Comparison of ENCODE assay signal across 14 cellular contexts in the genomic region with DNA sequence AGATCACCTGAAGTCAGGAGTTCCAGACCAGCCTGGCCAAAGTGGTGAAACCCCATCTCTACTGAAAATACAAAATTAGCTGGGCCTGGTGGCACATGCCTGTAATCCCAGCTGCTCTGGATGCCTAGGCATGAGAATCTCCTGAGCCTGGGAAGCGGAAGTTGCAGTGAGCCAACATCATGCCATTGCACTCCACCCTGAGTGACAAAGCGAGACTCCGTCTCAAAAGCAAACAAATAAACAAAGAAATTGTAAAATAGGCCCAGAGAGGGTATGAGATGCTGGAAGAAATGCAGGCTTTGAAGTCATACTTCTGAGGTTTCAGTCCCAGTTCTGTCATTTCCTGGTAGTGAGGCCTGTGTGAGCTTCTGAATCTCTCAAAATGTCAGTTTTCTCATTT. TPM values are rescaled to one million over a fixed set of nuclear protein-coding genes. Genes with fewer than 3 reads are reported as not detected.
DNase-seq lines count a peak whose midpoint lies in the region; ATAC-seq and TF ChIP-seq lines count a peak whose summit lies in the region.
"Had no signal": no experiment of that assay in that cellular context is flagged by ENCODE, and none has a peak within 500 bp of the region (broad histone marks: within the 10 kb centered on the region; RNA-seq: fewer than 3 reads in every experiment).

No MANE protein-coding gene starts in this region.

- H3K9ac ChIP-seq in Loucy (ENCODE audit: low read depth, low read length, poor library complexity, severe bottlenecking) = no peak overlapping the region

- H3K36me3 Mint-ChIP-seq in activated naive CD4-positive, alpha-beta T cell treated with anti-CD3 and anti-CD28 coated beads, Interleukin-2, amount 50 U/mL, for 24 hours = no peaks in the 10 kb centered on the region
- H3K36me3 Mint-ChIP-seq in activated T-helper 1 cell treated with anti-CD3 and anti-CD28 coated beads, Interleukin-12 subunit alpha, Interleukin-12 subunit beta, Interleukin-2, Interleukin-4 antibody, amounts not matched to agents 30 ng/mL and 10 ng/mL and 1 ng/mL, durations not matched to agents 14 hours and 24 hours and 36 hours (ENCODE audit: low read depth) = peaks cover 4% of the 10 kb centered on the region
- H3K36me3 Mint-ChIP-seq in glutamatergic neuron (ENCODE audit: unreplicated experiment) = no peaks in the 10 kb centered on the region

- no peaks in the 10 kb centered on the region for H3K9me2 ChIP-seq in Loucy (replicated peaks; ENCODE audit: low read depth, low read length)

- intact Hi-C loops in activated T-helper 1 cell treated with anti-CD3 and anti-CD28 coated beads, Interleukin-12 subunit alpha, Interleukin-12 subunit beta, Interleukin-2, Interleukin-4 antibody, amounts not matched to agents 30 ng/mL and 10 ng/mL and 1 ng/mL, durations not matched to agents 14 hours and 24 hours and 36 hours (cut with micrococcal nuclease) = loop anchor here (1.0 kb wide), 1 partner anchor 25 kb away; a partner anchor contains a TSS
- intact Hi-C loops in stomach (cut with DNase I; ENCODE audit: low total_unique reads) = no loop called here

- H3K27me3 ChIP-seq in Loucy (ENCODE audit: insufficient read depth, low read length, poor library complexity, severe bottlenecking) = no peaks in the 10 kb centered on the region
- H3K27me3 ChIP-seq in stomach = peaks cover 0 to under 1% (median 0%) of the 10 kb centered on the region in 3 donors
- H3K27me3 ChIP-seq: brain microvascular endothelial cell, tibial artery had no signal

- peaks cover 21% of the 10 kb centered on the region for H3K4me1 Mint-ChIP-seq in activated naive CD4-positive, alpha-beta T cell treated with anti-CD3 and anti-CD28 coated beads, Interleukin-2, amount 50 U/mL, for 24 hours
- H3K4me1 Mint-ChIP-seq in activated T-helper 1 cell treated with anti-CD3 and anti-CD28 coated beads, Interleukin-12 subunit alpha, Interleukin-12 subunit beta, Interleukin-2, Interleukin-4 antibody, amounts not matched to agents 30 ng/mL and 10 ng/mL and 1 ng/mL, durations not matched to agents 14 hours and 24 hours and 36 hours (ENCODE audit: low read depth) = peaks cover 35% of the 10 kb centered on the region
- no peaks in the 10 kb centered on the region for H3K4me1 Mint-ChIP-seq in glutamatergic neuron (ENCODE audit: low read depth, unreplicated experiment)

- H3K36me3 ChIP-seq in Loucy (ENCODE audit: insufficient read depth, low read length) = no peaks in the 10 kb centered on the region
- H3K36me3 ChIP-seq in stomach = no peaks in the 10 kb centered on the region
- H3K36me3 ChIP-seq: brain microvascular endothelial cell, heart right ventricle, left ventricle myocardium inferior, tibial artery had no signal

- H3K27ac Mint-ChIP-seq in activated naive CD4-positive, alpha-beta T cell treated with anti-CD3 and anti-CD28 coated beads, Interleukin-2, amount 50 U/mL, for 24 hours = peak overlapping the region; percentile 81
- peak overlapping the region; percentile 81 for H3K27ac Mint-ChIP-seq in activated T-helper 1 cell treated with anti-CD3 and anti-CD28 coated beads, Interleukin-12 subunit alpha, Interleukin-12 subunit beta, Interleukin-2, Interleukin-4 antibody, amounts not matched to agents 30 ng/mL and 10 ng/mL and 1 ng/mL, durations not matched to agents 14 hours and 24 hours and 36 hours
- H3K27ac Mint-ChIP-seq in glutamatergic neuron (ENCODE audit: unreplicated experiment) = no peak overlapping the region

- peak overlapping the region; percentile 72 for H2AFZ ChIP-seq in Loucy (ENCODE audit: low read length)

- no peak for DNase-seq in activated naive CD4-positive, alpha-beta T cell (lab: John Stamatoyannopoulos, UW)
- DNase-seq in activated T-helper 1 cell treated with anti-CD3 and anti-CD28 coated beads, Interleukin-12 subunit alpha, Interleukin-12 subunit beta, Interleukin-2, Interleukin-4 antibody, amounts not matched to agents 30 ng/mL and 10 ng/mL and 1 ng/mL, durations not matched to agents 14 hours and 24 hours and 36 hours (ENCODE audit: low spot score) = peak; percentile 8
- DNase-seq in stomach = no peak
- DNase-seq in glutamatergic neuron = no peak
- DNase-seq in CD1c-positive myeloid dendritic cell (ENCODE audit: extremely low spot score) = no peak
- DNase-seq: brain microvascular endothelial cell, heart right ventricle, left ventricle myocardium inferior, NCI-H524, tibial artery had no signal

- peaks cover 7% of the 10 kb centered on the region for H3K4me1 ChIP-seq in Loucy (ENCODE audit: insufficient read depth, low read length, poor library complexity, severe bottlenecking)
- peaks cover 13 to 59% (median 40%) of the 10 kb centered on the region in 4 donors for H3K4me1 ChIP-seq in stomach

- no peaks in the 10 kb centered on the region for H3K27me3 Mint-ChIP-seq in activated naive CD4-positive, alpha-beta T cell treated with anti-CD3 and anti-CD28 coated beads, Interleukin-2, amount 50 U/mL, for 24 hours
- H3K27me3 Mint-ChIP-seq in activated T-helper 1 cell treated with anti-CD3 and anti-CD28 coated beads, Interleukin-12 subunit alpha, Interleukin-12 subunit beta, Interleukin-2, Interleukin-4 antibody, amounts not matched to agents 30 ng/mL and 10 ng/mL and 1 ng/mL, durations not matched to agents 14 hours and 24 hours and 36 hours (ENCODE audit: insufficient read depth) = peaks cover 4% of the 10 kb centered on the region
- peaks cover 2% of the 10 kb centered on the region for H3K27me3 Mint-ChIP-seq in glutamatergic neuron (ENCODE audit: unreplicated experiment)

- H3K9me3 Mint-ChIP-seq in activated naive CD4-positive, alpha-beta T cell treated with anti-CD3 and anti-CD28 coated beads, Interleukin-2, amount 50 U/mL, for 24 hours = no peaks in the 10 kb centered on the region
- H3K9me3 Mint-ChIP-seq in activated T-helper 1 cell treated with anti-CD3 and anti-CD28 coated beads, Interleukin-12 subunit alpha, Interleukin-12 subunit beta, Interleukin-2, Interleukin-4 antibody, amounts not matched to agents 30 ng/mL and 10 ng/mL and 1 ng/mL, durations not matched to agents 14 hours and 24 hours and 36 hours = no peaks in the 10 kb centered on the region
- no peaks in the 10 kb centered on the region for H3K9me3 Mint-ChIP-seq in glutamatergic neuron (ENCODE audit: unreplicated experiment)

- peak overlapping the region in 3 of 5 donors; percentile 60 to 80 (median 71) for H3K27ac ChIP-seq in stomach
- H3K27ac ChIP-seq: brain microvascular endothelial cell, coronary artery, heart right ventricle, left ventricle myocardium inferior, tibial artery had no signal

- no peaks in the 10 kb centered on the region for H4K20me1 ChIP-seq in Loucy (ENCODE audit: insufficient read depth, low read length, poor library complexity, severe bottlenecking)

- H3K4me3 Mint-ChIP-seq in activated naive CD4-positive, alpha-beta T cell treated with anti-CD3 and anti-CD28 coated beads, Interleukin-2, amount 50 U/mL, for 24 hours = no peak overlapping the region
- no peak overlapping the region for H3K4me3 Mint-ChIP-seq in activated T-helper 1 cell treated with anti-CD3 and anti-CD28 coated beads, Interleukin-12 subunit alpha, Interleukin-12 subunit beta, Interleukin-2, Interleukin-4 antibody, amounts not matched to agents 30 ng/mL and 10 ng/mL and 1 ng/mL, durations not matched to agents 14 hours and 24 hours and 36 hours
- no peak overlapping the region for H3K4me3 Mint-ChIP-seq in glutamatergic neuron (ENCODE audit: unreplicated experiment)

- no peak for ATAC-seq in HG03432 (IDR thresholded peaks at IDR 0.05; ENCODE audit: unreplicated experiment)
- ATAC-seq: heart right ventricle had no signal

- no peak for TF ChIP-seq CTCF in Loucy (conservative IDR thresholded peaks at IDR 0.05; ENCODE audit: low read length)
- no peak for TF ChIP-seq CTCF in stomach (IDR thresholded peaks at IDR 0.05)
- TF ChIP-seq CTCF in glutamatergic neuron (IDR thresholded peaks at IDR 0.05; ENCODE audit: partially characterized antibody, unreplicated experiment) = no peak

- H3F3A ChIP-seq in Loucy (ENCODE audit: low read depth) = no peaks in the 10 kb centered on the region

- TF ChIP-seq EP300 in stomach (IDR thresholded peaks at IDR 0.05) = no peak

- H3K4me3 ChIP-seq in Loucy (ENCODE audit: low read length, poor library complexity, severe bottlenecking) = no peak overlapping the region
- H3K4me3 ChIP-seq in stomach = no peak overlapping the region
- H3K4me3 ChIP-seq: coronary artery, heart right ventricle, left ventricle myocardium inferior, tibial artery had no signal

- H3K4me2 ChIP-seq in Loucy (ENCODE audit: low read depth, low read length, poor library complexity, severe bottlenecking) = no peak overlapping the region

- H3K79me2 ChIP-seq in Loucy (ENCODE audit: insufficient read depth, low read length) = no peaks in the 10 kb centered on the region

- TF ChIP-seq POLR2A in stomach (IDR thresholded peaks at IDR 0.05) = no peak

- 67 to 81% (median 78%) methylated on average over 3 of the region's 3 CpGs for WGBS in stomach, 5 donors

- no peaks in the 10 kb centered on the region for H3K9me3 ChIP-seq in Loucy (ENCODE audit: insufficient read depth, low read depth, low read length)
- H3K9me3 ChIP-seq in stomach = no peaks in the 10 kb centered on the region
- H3K9me3 ChIP-seq: heart right ventricle, left ventricle myocardium inferior, tibial artery had no signal

RNA-seq across cellular contexts. Expression of a gene that starts 5.3 kb away (rescaled TPM):
- total RNA-seq in activated T-helper 1 cell treated with anti-CD3 and anti-CD28 coated beads, Interleukin-12 subunit alpha, Interleukin-12 subunit beta, Interleukin-2, Interleukin-4 antibody, amounts not matched to agents 30 ng/mL and 10 ng/mL and 1 ng/mL, durations not matched to agents 14 hours and 24 hours and 36 hours = 0.70 and 0.86 TPM in 2 replicates
- total RNA-seq in stomach (10 to 100 TPM; 21.3 to 64.2 (median 25.7) TPM), glutamatergic neuron (ENCODE audit: unreplicated experiment) (1.0 TPM)
- 10 to 100 TPM in 1 of 3 donors, 1 to 10 TPM in 2; 8.0 to 15.1 (median 9.3) TPM for polyA plus RNA-seq in stomach

RNA-seq across cellular contexts. Expression of a gene that starts 24.8 kb away (rescaled TPM):
- total RNA-seq in activated T-helper 1 cell treated with anti-CD3 and anti-CD28 coated beads, Interleukin-12 subunit alpha, Interleukin-12 subunit beta, Interleukin-2, Interleukin-4 antibody, amounts not matched to agents 30 ng/mL and 10 ng/mL and 1 ng/mL, durations not matched to agents 14 hours and 24 hours and 36 hours = 195 and 205 TPM in 2 replicates
- total RNA-seq in stomach (100 to 1,000 TPM; 171 to 408 (median 217) TPM), glutamatergic neuron (ENCODE audit: unreplicated experiment) (289 TPM)
- polyA plus RNA-seq in stomach = 10 to 100 TPM; 60.5 to 95.5 (median 74.8) TPM

Comparison
In these comparisons a context has a peak if more than half of its experiments do, and no peak if none do; other contexts are left out.
1. RNA of a gene that starts 5.3 kb away (total RNA-seq): 21.3 to 64.2 TPM in stomach; 1.0 TPM in glutamatergic neuron (single experiment) and 0.70 to 0.86 TPM in activated T-helper 1 cell treated with anti-CD3 and anti-CD28 coated beads, Interleukin-12 subunit alpha, Interleukin-12 subunit beta, Interleukin-2, Interleukin-4 antibody, amounts not matched to agents 30 ng/mL and 10 ng/mL and 1 ng/mL, durations not matched to agents 14 hours and 24 hours and 36 hours; every median in the first group is over 10 times any median in the second.